In genomic region chr1:112457241-112457640, GRCh38 we compare ENCODE assay signal across 34 cellular contexts. TPM values are rescaled to one million over a fixed set of nuclear protein-coding genes. Genes with fewer than 3 reads are reported as not detected.
DNase-seq lines count a peak whose midpoint lies in the region; FAIRE-seq and TF ChIP-seq lines count a peak whose summit lies in the region.
"Had no signal": no experiment of that assay in that cellular context is flagged by ENCODE, and none has a peak within 500 bp of the region (broad histone marks: within the 10 kb centered on the region; RNA-seq: fewer than 3 reads in every experiment).

No MANE protein-coding gene starts in this region.

- in situ Hi-C loops in mammary epithelial cell (cut with MboI; ENCODE audit: low sequenced_read_pairs in 2 of 2), result no loop called here

- H3K4me1 ChIP-seq in mammary epithelial cell (ENCODE audit: insufficient read depth, low read length), result peaks cover 3% of the 10 kb centered on the region
- H3K4me1 ChIP-seq: BE2C, neural progenitor cell, SJCRH30 had no signal

- WGBS in mammary epithelial cell (ENCODE audit: low coverage, missing lambda C conversion rate), result 73% methylated on average over 2 of the region's 2 CpGs

- H3K4me2 ChIP-seq in mammary epithelial cell (ENCODE audit: insufficient read depth, low read depth, low read length), result no peak overlapping the region
- H3K4me2 ChIP-seq: neural progenitor cell had no signal

- H3K9ac ChIP-seq in mammary epithelial cell (ENCODE audit: insufficient read depth, low read length), result no peak overlapping the region
- H3K9ac ChIP-seq: neural progenitor cell had no signal

- BruUV-seq in MCF 10A (replicated peaks; lab: Mats Ljungman, UMichigan) (no TSS peak), mammary epithelial cell (replicated peaks; lab: Mats Ljungman, UMichigan) (no TSS peak)

- H3K36me3 Mint-ChIP-seq in MCF 10A (ENCODE audit: insufficient read depth, unreplicated experiment) (peaks cover 62% of the 10 kb centered on the region), chondrocyte (ENCODE audit: low read depth) (peaks cover 25% of the 10 kb centered on the region), type B pancreatic cell (peaks cover 27% of the 10 kb centered on the region)
- H3K36me3 Mint-ChIP-seq: activated naive CD4-positive, alpha-beta T cell treated with anti-CD3 and anti-CD28 coated beads, Interleukin-2, amount 50 U/mL, for 72 hours had no signal

- POLR2A ChIA-PET in MCF 10A (lab: Yijun Ruan, JAX), result interaction anchor here (1.2 kb wide), 3 partner anchors 11 to 61 kb away, joined by 3 to 5 read pairs (median 3); partner anchors contain the start of gene CTTNBP2NL

- H3K9me3 Mint-ChIP-seq in MCF 10A (ENCODE audit: unreplicated experiment), result no peaks in the 10 kb centered on the region
- H3K9me3 Mint-ChIP-seq in chondrocyte (ENCODE audit: low read depth), result no peaks in the 10 kb centered on the region
- no peaks in the 10 kb centered on the region for H3K9me3 Mint-ChIP-seq in type B pancreatic cell
- H3K9me3 Mint-ChIP-seq: activated CD4-positive, alpha-beta memory T cell treated with anti-CD3 and anti-CD28 coated beads for 36 hours; activated naive CD4-positive, alpha-beta T cell treated with anti-CD3 and anti-CD28 coated beads, Interleukin-2, amount 50 U/mL, for 72 hours; H9; neural progenitor cell had no signal

- H4K20me1 ChIP-seq in mammary epithelial cell (ENCODE audit: insufficient read depth, low read length), result no peaks in the 10 kb centered on the region

- FAIRE-seq in GM12891 (lab: Jason Lieb, UNC) (no peak), urothelium cell line (lab: Jason Lieb, UNC) (no peak)
- FAIRE-seq: TTC549 had no signal

- H3K4me1 Mint-ChIP-seq in MCF 10A (ENCODE audit: insufficient read depth, unreplicated experiment) (peaks cover 6% of the 10 kb centered on the region), chondrocyte (ENCODE audit: low read depth) (peaks cover 25% of the 10 kb centered on the region), type B pancreatic cell (ENCODE audit: unreplicated experiment) (peaks cover 10% of the 10 kb centered on the region)
- H3K4me1 Mint-ChIP-seq: neural progenitor cell had no signal

- no peak overlapping the region for H3K4me3 ChIP-seq in mammary epithelial cell (replicated peaks in 1 of 3; ENCODE audit: insufficient read depth in 1 of 3, low read depth in 2 of 3, low read length in 3 of 3)
- H3K4me3 ChIP-seq: dorsolateral prefrontal cortex, heart right ventricle, neural progenitor cell, SJCRH30, thoracic aorta had no signal

- TF ChIP-seq POLR2A in GM12891 (IDR thresholded peaks at IDR 0.05; ENCODE audit: low read depth, low read length), result no peak

- no peak overlapping the region for H2AFZ ChIP-seq in mammary epithelial cell (ENCODE audit: low read depth, low read length)
- H2AFZ ChIP-seq: neural progenitor cell had no signal

- TF ChIP-seq CTCF in MCF 10A (IDR thresholded peaks at IDR 0.05; ENCODE audit: unreplicated experiment) (no peak), mammary epithelial cell (conservative IDR thresholded peaks at IDR 0.05 in 1 of 2, IDR thresholded peaks at IDR 0.05 in 1 of 2; ENCODE audit: extremely low read depth in 1 of 2, insufficient read depth in 1 of 2, low read depth in 1 of 2, low read length in 2 of 2) (no peak), chondrocyte (IDR thresholded peaks at IDR 0.05) (no peak), type B pancreatic cell (conservative IDR thresholded peaks at IDR 0.05) (no peak)

- DNase-seq in MCF 10A (ENCODE audit: unreplicated experiment) (peak; percentile 20), mammary epithelial cell (no peak), chondrocyte (ENCODE audit: low spot score) (no peak), hepatic stellate cell (ENCODE audit: low spot score) (peak; percentile 68), type B pancreatic cell (ENCODE audit: extremely low spot score, unreplicated experiment) (no peak), GM12891 (ENCODE audit: insufficient read length, low spot score) (no peak), epidermal melanocyte (ENCODE audit: insufficient read length, low spot score) (no peak), urothelium cell line (ENCODE audit: low spot score) (no peak)
- DNase-seq: 8988T; activated CD4-positive, alpha-beta memory T cell treated with anti-CD3 and anti-CD28 coated beads for 36 hours; activated CD4-positive, CD25-positive, alpha-beta regulatory T cell treated with anti-CD3 and anti-CD28 coated beads, Interleukin-2, amount 50 U/mL, for 72 hours; activated CD8-positive, alpha-beta memory T cell treated with anti-CD3 and anti-CD28 coated beads, Interleukin-2, amount 50 U/mL, for 48 hours; anterior cingulate cortex; BE2C; caudate nucleus; DMS53; dorsolateral prefrontal cortex; foreskin melanocyte; GF-D8; H9; heart right ventricle; KBM-7; NCI-H1436; NCI-H2081 treated with DMSO at 0.1 percent for 48 hours; NCI-H226; SJCRH30; stimulated activated naive CD4-positive, alpha-beta T cell; T-helper 1 cell had no signal

- peaks cover 28% of the 10 kb centered on the region for H3K36me3 ChIP-seq in mammary epithelial cell (ENCODE audit: insufficient read depth, low read length)
- H3K36me3 ChIP-seq: BE2C had no signal

- H3K27ac ChIP-seq in mammary epithelial cell (ENCODE audit: insufficient read depth, low read depth, low read length), result no peak overlapping the region
- H3K27ac ChIP-seq: neural progenitor cell, SJCRH30, thoracic aorta had no signal

- H3K27me3 ChIP-seq in mammary epithelial cell (ENCODE audit: insufficient read depth, low read length), result no peaks in the 10 kb centered on the region
- H3K27me3 ChIP-seq: BE2C, dorsolateral prefrontal cortex, heart right ventricle, neural progenitor cell, SJCRH30 had no signal

- intact Hi-C loops in MCF 10A (cut with micrococcal nuclease), result no loop called here
- intact Hi-C loops in mammary epithelial cell (cut with micrococcal nuclease), result no loop called here

- H3K27me3 Mint-ChIP-seq in MCF 10A (ENCODE audit: insufficient read depth, unreplicated experiment), result no peaks in the 10 kb centered on the region
- H3K27me3 Mint-ChIP-seq in chondrocyte (ENCODE audit: low read depth), result no peaks in the 10 kb centered on the region
- H3K27me3 Mint-ChIP-seq in type B pancreatic cell, result no peaks in the 10 kb centered on the region
- H3K27me3 Mint-ChIP-seq: activated CD4-positive, alpha-beta memory T cell treated with anti-CD3 and anti-CD28 coated beads for 36 hours; progenitor cell of endocrine pancreas had no signal

- no peaks in the 10 kb centered on the region for H3K79me2 ChIP-seq in mammary epithelial cell (ENCODE audit: insufficient read depth, low read length)

- dilution Hi-C loops in mammary epithelial cell (cut with HindIII; ENCODE audit: low sequenced_read_pairs), result no loop called here

- H3K4me3 Mint-ChIP-seq in MCF 10A (ENCODE audit: unreplicated experiment), result no peak overlapping the region
- H3K4me3 Mint-ChIP-seq in chondrocyte (ENCODE audit: unreplicated experiment), result no peak overlapping the region
- H3K4me3 Mint-ChIP-seq in type B pancreatic cell, result no peak overlapping the region
- H3K4me3 Mint-ChIP-seq: activated CD4-positive, alpha-beta memory T cell treated with anti-CD3 and anti-CD28 coated beads for 36 hours; H9; neural progenitor cell had no signal

- no peaks in the 10 kb centered on the region for H3K9me3 ChIP-seq in mammary epithelial cell (replicated peaks; ENCODE audit: insufficient read depth, low read length)
- H3K9me3 ChIP-seq: BE2C, heart right ventricle, SJCRH30, thoracic aorta had no signal

- H3K27ac Mint-ChIP-seq in MCF 10A (ENCODE audit: low read depth, unreplicated experiment) (no peak overlapping the region), chondrocyte (ENCODE audit: unreplicated experiment) (peak overlapping the region; percentile 81), type B pancreatic cell (peak overlapping the region; percentile 62)
- H3K27ac Mint-ChIP-seq: activated CD4-positive, alpha-beta memory T cell treated with anti-CD3 and anti-CD28 coated beads for 36 hours; activated naive CD4-positive, alpha-beta T cell treated with anti-CD3 and anti-CD28 coated beads, Interleukin-2, amount 50 U/mL, for 72 hours; neural progenitor cell; progenitor cell of endocrine pancreas had no signal

- CTCF ChIA-PET in MCF 10A (lab: Yijun Ruan, JAX) (interaction anchor here (0.6 to 1.4 kb wide), 4 partner anchors 9 to 117 kb away, joined by 3 to 5 read pairs (median 4); no protein-coding TSS in a partner anchor), mammary epithelial cell (lab: Charles Lee; ENCODE audit: low non-redundant PET) (no interaction called here)

TF ChIP-seq in GM12891, 5 proteins besides CTCF, POLR2A, EP300 and RAD21:
- TF ChIP-seq POLR2AphosphoS5 (IDR thresholded peaks at IDR 0.05; ENCODE audit: low read depth, low read length) (no peak), PAX5 (IDR thresholded peaks at IDR 0.05; ENCODE audit: insufficient read depth, low read length, severe bottlenecking) (no peak), SPI1 (IDR thresholded peaks at IDR 0.05; ENCODE audit: low read depth, low read length) (no peak), POU2F2 (IDR thresholded peaks at IDR 0.05; ENCODE audit: low read depth, low read length) (no peak), TAF1 (IDR thresholded peaks at IDR 0.05; ENCODE audit: low read depth, low read length) (no peak)

RNA-seq across cellular contexts. Expression of gene WNT2B, which starts 51.5 kb away (rescaled TPM):
- total RNA-seq in MCF 10A (2022), result 0.75 and 1.7 TPM in 2 replicates
- 1 to 10 TPM in 1 of 2 donors, under 1 TPM in 1; 0.67 to 1.4 TPM for total RNA-seq in mammary epithelial cell
- 0.29 TPM for polyA plus RNA-seq in mammary epithelial cell
- not detected for polyA minus RNA-seq in mammary epithelial cell
- 2.8 to 6.0 TPM (median 6.0 TPM) in 3 replicates for total RNA-seq in chondrocyte
- total RNA-seq in type B pancreatic cell (ENCODE audit: low replicate concordance), result 2.7 and 41.0 TPM in 2 replicates
- polyA plus RNA-seq in GM12891 (2012; ENCODE audit: low read depth, missing spikeins), result 0.15 TPM
- total RNA-seq: RPMI7951 had no signal

Comparison
In these comparisons a context has a peak if more than half of its experiments do, and no peak if none do; other contexts are left out.
1. DNase-seq: peak in MCF 10A (single experiment) and hepatic stellate cell (single experiment); none in mammary epithelial cell (single experiment), chondrocyte (single experiment), type B pancreatic cell (single experiment), GM12891 (single experiment), epidermal melanocyte (single experiment) and urothelium cell line (single experiment).